8 cellular contexts compared by ENCODE assay signal in the genomic region with DNA sequence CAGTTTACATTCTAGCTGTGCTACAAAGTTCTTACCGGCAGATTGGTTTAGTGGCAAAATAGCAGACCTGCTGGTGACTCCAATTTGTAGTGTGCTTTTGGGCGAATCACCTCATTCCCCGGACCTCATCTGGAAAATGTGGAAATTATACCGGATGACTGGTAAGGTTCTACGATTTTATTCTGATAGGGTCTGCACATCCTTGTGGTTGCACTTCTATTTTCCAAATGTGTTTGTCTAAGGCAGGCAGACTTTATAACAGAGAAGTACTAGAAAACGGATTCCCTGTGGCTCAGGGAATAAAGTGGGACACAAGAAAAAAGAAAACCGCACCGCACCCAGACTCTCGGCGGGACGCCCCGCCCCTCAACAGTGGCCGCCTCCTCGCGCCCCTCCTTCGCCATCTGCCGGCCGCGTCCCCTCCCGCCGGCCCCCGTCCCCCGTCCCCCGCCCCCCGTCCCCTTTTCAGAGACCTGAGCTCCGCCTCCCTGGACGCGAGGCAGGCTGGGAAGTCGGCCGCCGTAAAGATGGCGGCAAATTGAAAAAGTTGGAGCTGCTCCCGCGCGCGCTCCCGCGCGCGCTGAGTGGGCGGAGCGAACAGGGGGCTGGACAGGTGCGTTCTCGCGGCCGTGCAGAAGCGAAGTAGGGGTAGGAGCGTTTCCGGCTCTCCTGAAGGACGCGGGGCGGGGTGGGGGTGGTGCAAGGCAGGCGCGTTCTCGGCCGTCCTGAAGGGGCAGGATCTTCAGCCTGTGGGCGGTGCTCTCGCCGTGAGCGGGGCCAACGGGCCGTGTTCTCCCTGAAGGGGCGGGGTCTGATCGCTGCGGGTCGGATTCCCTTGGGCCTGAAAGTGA. TPM values are rescaled to one million over a fixed set of nuclear protein-coding genes. Genes with fewer than 3 reads are reported as not detected.
DNase-seq lines count a peak whose midpoint lies in the region; ATAC-seq, FAIRE-seq and TF ChIP-seq lines count a peak whose summit lies in the region.

No MANE protein-coding gene starts in this region.

- DNase-seq in C1 segment of cervical spinal cord (lab: John Stamatoyannopoulos, UW) (peak; percentile 83 to 99 (median 98)), NCI-H748 (lab: John Stamatoyannopoulos, UW; ENCODE audit: unreplicated experiment) (peak; percentile 99), dermis blood vessel endothelial cell (peak; percentile 99), HepG2 (ENCODE audit: low spot score) (peak; percentile 97)
- peak; percentile 97 to 100 for DNase-seq in activated CD4-positive, alpha-beta T cell treated with anti-CD3 and anti-CD28 coated beads, Interleukin-2, amount 50 U/mL, for 24 hours (ENCODE audit: low read depth in 1 of 2, low spot score in 1 of 2)
- DNase-seq in stimulated activated CD4-positive, alpha-beta T cell treated with anti-CD3 and anti-CD28 coated beads, Interleukin-2, amount 100 ng/mL, for 48 hours: peak; percentile 98 to 99

- no peaks in the 10 kb centered on the region for H3K27me3 ChIP-seq in HepG2 (ENCODE audit: control insufficient read depth in 1 of 2, insufficient read depth in 2 of 2, low read length in 2 of 2)

- no peaks in the 10 kb centered on the region for H3K36me3 ChIP-seq in HepG2 (replicated peaks in 1 of 2; ENCODE audit: control insufficient read depth in 1 of 2, insufficient read depth in 2 of 2, low read length in 2 of 2)

- TF ChIP-seq EP300 in HepG2 (IDR thresholded peaks at IDR 0.05; ENCODE audit: low read depth in 2 of 2, low read length in 2 of 2) (no peak), HepG2 (CRISPR knock-in tag; IDR thresholded peaks at IDR 0.05; ENCODE audit: borderline replicate concordance) (no peak)

- BruUV-seq in HepG2 (replicated peaks; lab: Mats Ljungman, UMichigan): TSS peak; percentile 86

- intact Hi-C loops in HepG2 (cut with micrococcal nuclease; ENCODE audit: unreplicated experiment): loop anchor here (2.0 to 5.0 kb wide), 2 partner anchors 27 to 113 kb away; partner anchors contain the start of gene TBRG4

- peak; percentile 56 for FAIRE-seq in HepG2 (lab: Jason Lieb, UNC)

- peak overlapping the region; percentile 93 for H2AFZ ChIP-seq in HepG2 (ENCODE audit: low read length)

- H3K9me3 ChIP-seq in HepG2 (ENCODE audit: low read length): no peaks in the 10 kb centered on the region

- in situ Hi-C loops in HepG2 (cut with HindIII; ENCODE audit: extremely low pct_ligation_motif_present, low pct_unique_long_range_greater_than_20kb): no loop called here

- peak overlapping the region; percentile 84 for H3K4me2 ChIP-seq in HepG2 (ENCODE audit: low read depth, low read length)

- peak; percentile 71 for ATAC-seq in GM19372 (IDR thresholded peaks at IDR 0.05; ENCODE audit: low read depth, unreplicated experiment)
- peak; percentile 80 for ATAC-seq in HG03521 (IDR thresholded peaks at IDR 0.05; ENCODE audit: unreplicated experiment)
- peak; percentile 95 for ATAC-seq in HepG2

- H4K20me1 ChIP-seq in HepG2 (ENCODE audit: insufficient read depth, low read length): no peaks in the 10 kb centered on the region

- peaks cover 25% of the 10 kb centered on the region for H3K79me2 ChIP-seq in HepG2 (ENCODE audit: insufficient read depth, low read length)

- peak overlapping the region; percentile 70 for H3K27ac ChIP-seq in HepG2 (ENCODE audit: extremely low read length, insufficient read depth, low read length)

- H3K4me3 ChIP-seq in HepG2 (replicated peaks in 1 of 3; ENCODE audit: insufficient read depth in 1 of 3, low read depth in 2 of 3, low read length in 3 of 3): peak overlapping the region; percentile 74 to 99 (median 80)

- H3K4me1 ChIP-seq in HepG2 (ENCODE audit: insufficient read depth, low read length): peaks cover 23% of the 10 kb centered on the region

- under 1% methylated on average over 31 of the region's 66 CpGs for WGBS in HepG2 (ENCODE audit: low lambda C conversion rate)

- POLR2A ChIA-PET in HepG2 (lab: Yijun Ruan, JAX): interaction anchor here (0.6 to 7.0 kb wide), 11 partner anchors 16 to 782 kb away, joined by 3 to 83 read pairs (median 3); partner anchors contain the start of genes H2AZ2, TBRG4 and TMED4

- 0 out of 2 replicates have a peak, but pooled peaks have one; percentile 18 for TF ChIP-seq RAD21 in HepG2 (CRISPR knock-in tag; IDR thresholded peaks at IDR 0.05)

- H3K9ac ChIP-seq in HepG2 (ENCODE audit: insufficient read depth, low read depth, low read length): peak overlapping the region; percentile 72

- peak; percentile 25 to 59; a peak in 3 of 4 replicates for TF ChIP-seq POLR2A in HepG2 (IDR thresholded peaks at IDR 0.05; ENCODE audit: insufficient read depth in 1 of 2, low read depth in 2 of 2, low read length in 2 of 2)

- CTCF ChIA-PET in HepG2 (lab: Yijun Ruan, JAX; ENCODE audit: low intra/inter-chr PET ratio, low total read pairs): no interaction called here

- peak; percentile 26; the same call in 1 of the 2 replicates for TF ChIP-seq CTCF in HepG2 (CRISPR knock-in tag; IDR thresholded peaks at IDR 0.05)

RNA-seq across cellular contexts. Expression of gene CCM2, which starts 0.5 kb away (rescaled TPM):
- total RNA-seq in dermis blood vessel endothelial cell (76.4 and 91.4 TPM in 2 replicates), HepG2 (2016; rRNA removed; fragmentation: Illumina TruSeq; extraction: Trizol) (14.2 and 15.8 TPM in 2 replicates)
- total RNA-seq in HepG2 (2016; cell fraction: cytosol; rRNA removed; fragmentation: Illumina TruSeq; extraction: Trizol; ENCODE audit: low read depth): 18.2 and 19.1 TPM in 2 replicates
- 12.5 and 16.6 TPM in 2 replicates for total RNA-seq in HepG2 (2016; cell fraction: insoluble cytoplasmic fraction; rRNA removed; fragmentation: Illumina TruSeq; extraction: Trizol)
- total RNA-seq in HepG2 (2016; cell fraction: membrane; rRNA removed; fragmentation: Illumina TruSeq; extraction: Trizol): 37.4 and 37.5 TPM in 2 replicates
- 9.5 and 10.1 TPM in 2 replicates for total RNA-seq in HepG2 (2016; cell fraction: nucleus; rRNA removed; fragmentation: Illumina TruSeq; extraction: Trizol)
- 13.7 and 20.8 TPM in 2 replicates for polyA plus RNA-seq in HepG2 (2011; rRNA removed)
- polyA plus RNA-seq in HepG2 (2011; cell fraction: cytosol; rRNA removed): 13.4 and 18.8 TPM in 2 replicates
- polyA plus RNA-seq in HepG2 (2011; cell fraction: nucleus; rRNA removed): 21.0 and 23.0 TPM in 2 replicates
- 10.2 and 13.2 TPM in 2 replicates for polyA plus RNA-seq in HepG2 (2012)
- polyA plus RNA-seq in HepG2 (2016; cell fraction: cytosol; fragmentation: Illumina TruSeq; extraction: Trizol; ENCODE audit: low read depth): 25.8 and 27.8 TPM in 2 replicates
- 14.5 and 18.7 TPM in 2 replicates for polyA plus RNA-seq in HepG2 (2016; cell fraction: insoluble cytoplasmic fraction; fragmentation: Illumina TruSeq; extraction: Trizol; ENCODE audit: low read depth)
- 34.2 and 39.7 TPM in 2 replicates for polyA plus RNA-seq in HepG2 (2016; cell fraction: membrane; fragmentation: Illumina TruSeq; extraction: Trizol; ENCODE audit: low read depth)
- polyA plus RNA-seq in HepG2 (2016; cell fraction: nucleus; fragmentation: Illumina TruSeq; extraction: Trizol; ENCODE audit: insufficient read depth, low read depth): 20.6 and 22.6 TPM in 2 replicates
- polyA minus RNA-seq in HepG2 (2011; rRNA and poly(A)+ RNA removed; ENCODE audit: low replicate concordance): 18.9 and 30.7 TPM in 2 replicates
- polyA minus RNA-seq in HepG2 (2011; cell fraction: cytosol; rRNA and poly(A)+ RNA removed): 8.0 and 10.6 TPM in 2 replicates
- 3.9 and 8.0 TPM in 2 replicates for polyA minus RNA-seq in HepG2 (2011; cell fraction: nucleus; rRNA and poly(A)+ RNA removed)

RNA-seq across cellular contexts. Expression of gene MYO1G, which starts 20.7 kb away (rescaled TPM):
- total RNA-seq in dermis blood vessel endothelial cell (0.09 and 0.17 TPM in 2 replicates), HepG2 (2016; rRNA removed; fragmentation: Illumina TruSeq; extraction: Trizol) (0.28 and 0.29 TPM in 2 replicates)
- 0.09 TPM in 1 of 2 replicates, not detected in the other for total RNA-seq in HepG2 (2016; cell fraction: cytosol; rRNA removed; fragmentation: Illumina TruSeq; extraction: Trizol; ENCODE audit: low read depth)
- total RNA-seq in HepG2 (2016; cell fraction: insoluble cytoplasmic fraction; rRNA removed; fragmentation: Illumina TruSeq; extraction: Trizol): 0.12 and 0.22 TPM in 2 replicates
- total RNA-seq in HepG2 (2016; cell fraction: membrane; rRNA removed; fragmentation: Illumina TruSeq; extraction: Trizol): not detected in 2 replicates
- total RNA-seq in HepG2 (2016; cell fraction: nucleus; rRNA removed; fragmentation: Illumina TruSeq; extraction: Trizol): 0.28 TPM in 1 of 2 replicates, not detected in the other
- polyA plus RNA-seq in HepG2 (2011; rRNA removed): 1.1 and 2.4 TPM in 2 replicates
- polyA plus RNA-seq in HepG2 (2011; cell fraction: cytosol; rRNA removed): 0.71 and 1.2 TPM in 2 replicates
- 3.8 and 5.7 TPM in 2 replicates for polyA plus RNA-seq in HepG2 (2011; cell fraction: nucleus; rRNA removed)
- 0.44 and 1.2 TPM in 2 replicates for polyA plus RNA-seq in HepG2 (2012)
- not detected in 2 replicates for polyA plus RNA-seq in HepG2 (2016; cell fraction: cytosol; fragmentation: Illumina TruSeq; extraction: Trizol; ENCODE audit: low read depth)
- 0.15 and 0.21 TPM in 2 replicates for polyA plus RNA-seq in HepG2 (2016; cell fraction: insoluble cytoplasmic fraction; fragmentation: Illumina TruSeq; extraction: Trizol; ENCODE audit: low read depth)
- polyA plus RNA-seq in HepG2 (2016; cell fraction: membrane; fragmentation: Illumina TruSeq; extraction: Trizol; ENCODE audit: low read depth): 0.08 TPM in 1 of 2 replicates, not detected in the other
- polyA plus RNA-seq in HepG2 (2016; cell fraction: nucleus; fragmentation: Illumina TruSeq; extraction: Trizol; ENCODE audit: insufficient read depth, low read depth): 0.31 and 0.44 TPM in 2 replicates
- polyA minus RNA-seq in HepG2 (2011; rRNA and poly(A)+ RNA removed; ENCODE audit: low replicate concordance): 1.7 and 89.4 TPM in 2 replicates
- 0.70 and 1.2 TPM in 2 replicates for polyA minus RNA-seq in HepG2 (2011; cell fraction: cytosol; rRNA and poly(A)+ RNA removed)
- 1.4 and 2.6 TPM in 2 replicates for polyA minus RNA-seq in HepG2 (2011; cell fraction: nucleus; rRNA and poly(A)+ RNA removed)

Comparison
In these comparisons a context has a peak if more than half of its experiments do, and no peak if none do; other contexts are left out.
1. Peak in every context shown above with its lines: DNase-seq, ATAC-seq, H3K4me3 ChIP-seq and H3K27ac ChIP-seq.